In genomic region chr19:47106819-47107200, GRCh38 we compare ENCODE assay signal across 9 cellular contexts. TPM values are rescaled to one million over a fixed set of nuclear protein-coding genes. Genes with fewer than 3 reads are reported as not detected.
DNase-seq lines count a peak whose midpoint lies in the region; ATAC-seq and TF ChIP-seq lines count a peak whose summit lies in the region.
"Had no signal": no experiment of that assay in that cellular context is flagged by ENCODE, and none has a peak within 500 bp of the region (broad histone marks: within the 10 kb centered on the region; RNA-seq: fewer than 3 reads in every experiment).

No MANE protein-coding gene starts in this region.

- H3K27me3 ChIP-seq in CD8-positive, alpha-beta T cell (ENCODE audit: insufficient read depth, low read length) = no peaks in the 10 kb centered on the region
- no peaks in the 10 kb centered on the region for H3K27me3 ChIP-seq in fibroblast of lung (ENCODE audit: control insufficient read depth, insufficient read depth, low read length)

- no peak for DNase-seq in CD8-positive, alpha-beta T cell
- DNase-seq in fibroblast of lung (ENCODE audit: low read depth in 2 of 2) = peak in 1 of 2 donors; percentile 58
- DNase-seq in progenitor cell of endocrine pancreas (ENCODE audit: low spot score, unreplicated experiment) = no peak
- no peak for DNase-seq in mucosa of gallbladder (ENCODE audit: low spot score)
- DNase-seq in D341Med (ENCODE audit: low spot score) = no peak
- no peak for DNase-seq in mucosa of descending colon
- DNase-seq in KBM-7 = no peak
- DNase-seq: NCI-H526 treated with DMSO at 0.1 percent for 48 hours had no signal

- H3K4me1 Mint-ChIP-seq in CD8-positive, alpha-beta T cell (ENCODE audit: low read depth) = peaks cover 74% of the 10 kb centered on the region
- H3K4me1 Mint-ChIP-seq in T-helper 1 cell treated with Interleukin-12 subunit alpha and Interleukin-12 subunit beta and Interleukin-4 antibody, amounts not matched to agents 30 μg/mL and 1 μg/mL, for 36 hours (ENCODE audit: low read depth) = peaks cover 56% of the 10 kb centered on the region
- peaks cover 57% of the 10 kb centered on the region for H3K4me1 Mint-ChIP-seq in progenitor cell of endocrine pancreas (ENCODE audit: low read depth)

- H3K79me2 ChIP-seq in fibroblast of lung (ENCODE audit: control insufficient read depth, insufficient read depth, low read length) = peaks cover 88% of the 10 kb centered on the region

- H3K4me2 ChIP-seq in fibroblast of lung (ENCODE audit: extremely low read depth, insufficient read depth, low read length) = peak overlapping the region; percentile 64

- peaks cover 50% of the 10 kb centered on the region for H3K36me3 Mint-ChIP-seq in CD8-positive, alpha-beta T cell
- H3K36me3 Mint-ChIP-seq in T-helper 1 cell treated with Interleukin-12 subunit alpha and Interleukin-12 subunit beta and Interleukin-4 antibody, amounts not matched to agents 30 μg/mL and 1 μg/mL, for 36 hours (ENCODE audit: low read depth) = peaks cover 36% of the 10 kb centered on the region
- H3K36me3 Mint-ChIP-seq in progenitor cell of endocrine pancreas (ENCODE audit: insufficient read depth) = peaks cover 15% of the 10 kb centered on the region

- peak overlapping the region; percentile 83 for H3K27ac Mint-ChIP-seq in CD8-positive, alpha-beta T cell
- peak overlapping the region; percentile 96 for H3K27ac Mint-ChIP-seq in T-helper 1 cell treated with Interleukin-12 subunit alpha and Interleukin-12 subunit beta and Interleukin-4 antibody, amounts not matched to agents 30 μg/mL and 1 μg/mL, for 36 hours
- peak overlapping the region; percentile 30 for H3K27ac Mint-ChIP-seq in progenitor cell of endocrine pancreas

- H3K27ac ChIP-seq in CD8-positive, alpha-beta T cell (ENCODE audit: low read depth, low read length) = peak overlapping the region; percentile 30
- peak overlapping the region; percentile 53 for H3K27ac ChIP-seq in fibroblast of lung (ENCODE audit: insufficient read depth, low read length)

- POLR2A ChIA-PET in CD8-positive, alpha-beta T cell (lab: Charles Lee) = interaction anchor here (0.6 to 1.4 kb wide), 3 partner anchors 10 to 392 kb away, joined by 3 to 5 read pairs (median 3); no protein-coding TSS in a partner anchor

- no peaks in the 10 kb centered on the region for H3K36me3 ChIP-seq in CD8-positive, alpha-beta T cell (ENCODE audit: insufficient read depth, low read length)
- H3K36me3 ChIP-seq in fibroblast of lung (ENCODE audit: control insufficient read depth, insufficient read depth, low read length) = peaks cover 1% of the 10 kb centered on the region
- H3K36me3 ChIP-seq in mucosa of descending colon (ENCODE audit: low read depth) = no peaks in the 10 kb centered on the region

- intact Hi-C loops in CD8-positive, alpha-beta T cell (cut with DNase I, micrococcal nuclease) = no loop called here
- intact Hi-C loops in mucosa of descending colon (cut with DNase I, micrococcal nuclease) = no loop called here

- TF ChIP-seq CTCF in CD8-positive, alpha-beta T cell (IDR thresholded peaks at IDR 0.05) = no peak
- no peak for TF ChIP-seq CTCF in fibroblast of lung (conservative IDR thresholded peaks at IDR 0.05 in 1 of 2, IDR thresholded peaks at IDR 0.05 in 1 of 2; ENCODE audit: low read depth in 1 of 2, low read length in 2 of 2)
- TF ChIP-seq CTCF in progenitor cell of endocrine pancreas (IDR thresholded peaks at IDR 0.05; ENCODE audit: unreplicated experiment) = no peak
- no peak for TF ChIP-seq CTCF in mucosa of descending colon (IDR thresholded peaks at IDR 0.05)

- in situ Hi-C loops in KBM-7 (cut with MboI; ENCODE audit: low pct_unique_long_range_greater_than_20kb, low sequenced_read_pairs) = no loop called here

- H2AFZ ChIP-seq in fibroblast of lung (ENCODE audit: low read length) = no peak overlapping the region

- H3K4me3 Mint-ChIP-seq in CD8-positive, alpha-beta T cell = peak overlapping the region; percentile 36
- H3K4me3 Mint-ChIP-seq in T-helper 1 cell treated with Interleukin-12 subunit alpha and Interleukin-12 subunit beta and Interleukin-4 antibody, amounts not matched to agents 30 μg/mL and 1 μg/mL, for 36 hours = peak overlapping the region; percentile 62
- H3K4me3 Mint-ChIP-seq in progenitor cell of endocrine pancreas (ENCODE audit: low read depth) = peak overlapping the region; percentile 43

- peaks cover 43% of the 10 kb centered on the region for H3K4me1 ChIP-seq in CD8-positive, alpha-beta T cell (ENCODE audit: insufficient read depth, low read length)
- H3K4me1 ChIP-seq in fibroblast of lung (ENCODE audit: control insufficient read depth, extremely low read depth, insufficient read depth, low read length) (peaks cover 12% of the 10 kb centered on the region), mucosa of descending colon (ENCODE audit: low read depth) (peaks cover 22% of the 10 kb centered on the region)

- H3K9ac ChIP-seq in fibroblast of lung (ENCODE audit: insufficient read depth, low read length) = no peak overlapping the region

- no peaks in the 10 kb centered on the region for H3K9me3 ChIP-seq in CD8-positive, alpha-beta T cell (ENCODE audit: low read length)
- H3K9me3 ChIP-seq in fibroblast of lung (ENCODE audit: control insufficient read depth, insufficient read depth, low read depth, low read length) = no peaks in the 10 kb centered on the region
- H3K9me3 ChIP-seq in mucosa of descending colon = no peaks in the 10 kb centered on the region

- no peaks in the 10 kb centered on the region for H3K9me3 Mint-ChIP-seq in CD8-positive, alpha-beta T cell
- H3K9me3 Mint-ChIP-seq in T-helper 1 cell treated with Interleukin-12 subunit alpha and Interleukin-12 subunit beta and Interleukin-4 antibody, amounts not matched to agents 30 μg/mL and 1 μg/mL, for 36 hours = no peaks in the 10 kb centered on the region
- no peaks in the 10 kb centered on the region for H3K9me3 Mint-ChIP-seq in progenitor cell of endocrine pancreas (ENCODE audit: low read depth)

- CTCF ChIA-PET in CD8-positive, alpha-beta T cell (lab: Charles Lee) = interaction anchor here (1.1 to 6.0 kb wide), 4 partner anchors 26 to 141 kb away, joined by 3 to 38 read pairs (median 3); no protein-coding TSS in a partner anchor

- no peaks in the 10 kb centered on the region for H4K20me1 ChIP-seq in fibroblast of lung (ENCODE audit: control insufficient read depth, extremely low read depth, insufficient read depth, low read length)

- no peaks in the 10 kb centered on the region for H3K27me3 Mint-ChIP-seq in CD8-positive, alpha-beta T cell (ENCODE audit: low read depth)
- H3K27me3 Mint-ChIP-seq in T-helper 1 cell treated with Interleukin-12 subunit alpha and Interleukin-12 subunit beta and Interleukin-4 antibody, amounts not matched to agents 30 μg/mL and 1 μg/mL, for 36 hours (ENCODE audit: low read depth) = no peaks in the 10 kb centered on the region
- H3K27me3 Mint-ChIP-seq in progenitor cell of endocrine pancreas = no peaks in the 10 kb centered on the region

- no peak overlapping the region for H3K4me3 ChIP-seq in CD8-positive, alpha-beta T cell (ENCODE audit: low read depth, low read length)
- H3K4me3 ChIP-seq in fibroblast of lung (replicated peaks in 1 of 4; ENCODE audit: control extremely low read depth in 1 of 4, insufficient read depth in 1 of 4, low read depth in 3 of 4, low read length in 4 of 4) (no peak overlapping the region), mucosa of descending colon (no peak overlapping the region)

- ATAC-seq in CD8-positive, alpha-beta T cell = no peak
- ATAC-seq in mucosa of descending colon = no peak

RNA-seq across cellular contexts. Expression of gene ZC3H4, which starts 6.8 kb away (rescaled TPM):
- total RNA-seq in CD8-positive, alpha-beta T cell = 10 to 100 TPM; 30.0 to 33.0 TPM
- 9.0 and 13.5 TPM in 2 replicates for total RNA-seq in fibroblast of lung
- 8.4 and 13.1 TPM in 2 replicates for polyA plus RNA-seq in fibroblast of lung
- polyA plus RNA-seq in fibroblast of lung (2012) = 25.4 and 27.2 TPM in 2 replicates
- polyA minus RNA-seq in fibroblast of lung (ENCODE audit: low replicate concordance) = 17.9 and 32.1 TPM in 2 replicates
- total RNA-seq in progenitor cell of endocrine pancreas = 90.6 and 94.7 TPM in 2 replicates
- total RNA-seq in mucosa of gallbladder = 45.1 TPM
- total RNA-seq in mucosa of descending colon = 10 to 100 TPM; 44.4 to 53.4 (median 52.8) TPM

RNA-seq across cellular contexts. Expression of gene SAE1, which starts 23.8 kb away (rescaled TPM):
- total RNA-seq in CD8-positive, alpha-beta T cell = 10 to 100 TPM; 22.4 TPM
- total RNA-seq in fibroblast of lung (80.9 and 97.9 TPM in 2 replicates), progenitor cell of endocrine pancreas (172 and 173 TPM in 2 replicates), mucosa of gallbladder (57.4 TPM), mucosa of descending colon (100 to 1,000 TPM in 1 of 3 donors, 10 to 100 TPM in 2; 41.7 to 133 (median 66.4) TPM)
- 152 and 218 TPM in 2 replicates for polyA plus RNA-seq in fibroblast of lung
- 123 and 184 TPM in 2 replicates for polyA plus RNA-seq in fibroblast of lung (2012)
- 69.5 and 81.7 TPM in 2 replicates for polyA minus RNA-seq in fibroblast of lung (ENCODE audit: low replicate concordance)

RNA-seq across cellular contexts. Expression of gene TMEM160, which starts 58.4 kb away (rescaled TPM):
- total RNA-seq in CD8-positive, alpha-beta T cell = 10 to 100 TPM; 17.9 to 18.4 TPM
- total RNA-seq in fibroblast of lung (7.7 and 27.1 TPM in 2 replicates), progenitor cell of endocrine pancreas (33.6 and 35.4 TPM in 2 replicates), mucosa of gallbladder (40.4 TPM), mucosa of descending colon (10 to 100 TPM; 23.8 to 32.8 (median 25.9) TPM)
- 4.1 and 6.9 TPM in 2 replicates for polyA plus RNA-seq in fibroblast of lung
- polyA plus RNA-seq in fibroblast of lung (2012) = 16.4 and 34.2 TPM in 2 replicates
- polyA minus RNA-seq in fibroblast of lung (ENCODE audit: low replicate concordance) = 1.9 and 2.9 TPM in 2 replicates

Comparison
In these comparisons a context has a peak if more than half of its experiments do, and no peak if none do; other contexts are left out.
1. H3K27ac Mint-ChIP-seq: peak in every context shown above with its lines; median percentile 96 in T-helper 1 cell treated with Interleukin-12 subunit alpha and Interleukin-12 subunit beta and Interleukin-4 antibody, amounts not matched to agents 30 μg/mL and 1 μg/mL, for 36 hours; 83 in CD8-positive, alpha-beta T cell; 30 in progenitor cell of endocrine pancreas.